In the genomic region with DNA sequence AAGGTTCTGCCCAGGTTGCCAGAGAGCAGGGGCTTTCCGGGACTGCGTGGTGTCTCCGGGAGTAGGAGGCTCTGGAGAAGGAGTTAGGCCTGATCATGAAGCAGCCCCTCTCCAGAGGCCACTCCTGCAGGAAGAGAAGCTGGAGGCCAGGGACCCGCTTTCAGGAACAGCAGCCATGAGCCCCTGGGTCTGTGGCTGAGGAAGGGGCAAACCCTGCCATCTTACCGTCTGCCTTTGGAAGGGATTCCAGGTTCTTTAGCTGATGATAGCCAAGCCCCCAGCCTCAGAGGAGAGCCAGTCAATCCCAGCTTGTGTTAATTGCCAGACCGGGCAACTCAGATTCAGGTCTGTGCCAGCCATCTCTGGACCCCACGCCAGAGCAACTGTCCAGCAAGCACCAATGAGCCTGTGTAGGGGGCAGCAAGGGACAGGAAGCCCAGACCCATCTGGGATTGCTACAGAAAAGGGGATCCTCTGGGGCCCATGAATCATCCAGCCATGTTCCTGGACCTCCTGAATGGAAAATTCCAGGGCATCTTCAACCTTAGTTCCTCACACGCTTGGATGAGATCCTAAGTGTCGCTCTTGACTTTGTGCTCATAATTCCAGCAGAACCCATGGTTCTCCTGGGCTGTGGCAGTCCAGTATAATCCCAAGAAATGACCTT, we compare ENCODE assay signal across 23 cellular contexts.
"Had no signal": no experiment of that assay in that cellular context is flagged by ENCODE, and none has a peak within 500 bp of the region (broad histone marks: within the 10 kb centered on the region; RNA-seq: fewer than 3 reads in every experiment).

No MANE protein-coding gene starts in this region.

- H3K4me3 ChIP-seq: MG63, SJSA1, SK-N-MC had no signal

- H3K27ac ChIP-seq: SJSA1, SK-N-MC had no signal

- H3K4me1 ChIP-seq: SJSA1 had no signal

- H3K9me3 ChIP-seq: MG63, SJSA1 had no signal

- DNase-seq: IMR-90, Karpas-422, KG1, MG63, NCI-H1092, NCI-H1105 treated with DMSO at 0.1 percent for 48 hours, NCI-H1417 treated with DMSO at 0.1 percent for 48 hours, NCI-H146, NCI-H1694 treated with DMSO at 0.1 percent for 48 hours, NCI-H2029, NCI-H2081 treated with DMSO at 0.1 percent for 48 hours, NCI-H2171, NCI-H226, NCI-H446, NCI-H510A, NCI-H524 treated with DMSO at 0.1 percent for 48 hours, NCI-H69, NCI-H774, Right ventricle myocardium superior, RPMI8226, SIG-M5 had no signal

- H3K36me3 ChIP-seq: MG63, SJSA1 had no signal
